1 cellular context compared by ENCODE assay signal in genomic region chr5:111914957-111915356, GRCh38.
TF ChIP-seq lines count a peak whose summit lies in the region.

No MANE protein-coding gene starts in this region.

TF ChIP-seq in GM23338, 12 proteins besides CTCF, POLR2A, EP300 and RAD21 (continued from another document):
- TF ChIP-seq ZNF462 (CRISPR knock-in tag; IDR thresholded peaks at IDR 0.05), result no peak
- TF ChIP-seq STAT1 (IDR thresholded peaks at IDR 0.05; ENCODE audit: unreplicated experiment), result no peak
- no peak for TF ChIP-seq CREB1 (CRISPR knock-in tag; IDR thresholded peaks at IDR 0.05; ENCODE audit: low read depth)
- no peak for TF ChIP-seq ZNF331 (CRISPR knock-in tag; IDR thresholded peaks at IDR 0.05; ENCODE audit: low read depth)
- TF ChIP-seq ETS1 (IDR thresholded peaks at IDR 0.05), result no peak
- TF ChIP-seq REST (IDR thresholded peaks at IDR 0.05; ENCODE audit: unreplicated experiment), result no peak
- TF ChIP-seq EZH2phosphoT487 (IDR thresholded peaks at IDR 0.05; ENCODE audit: unreplicated experiment), result no peak
- no peak for TF ChIP-seq JUNB (IDR thresholded peaks at IDR 0.05; ENCODE audit: unreplicated experiment)
- TF ChIP-seq NANOG (IDR thresholded peaks at IDR 0.05; ENCODE audit: borderline replicate concordance), result no peak
- no peak for TF ChIP-seq POLR2AphosphoS5 (IDR thresholded peaks at IDR 0.05; ENCODE audit: low read depth)
